In genomic region chr1:151991663-151992344, GRCh38 we compare ENCODE assay signal across 10 cellular contexts. TPM values are rescaled to one million over a fixed set of nuclear protein-coding genes. Genes with fewer than 3 reads are reported as not detected.
DNase-seq lines count a peak whose midpoint lies in the region; ATAC-seq and TF ChIP-seq lines count a peak whose summit lies in the region.
"Had no signal": no experiment of that assay in that cellular context is flagged by ENCODE, and none has a peak within 500 bp of the region (broad histone marks: within the 10 kb centered on the region; RNA-seq: fewer than 3 reads in every experiment).

No MANE protein-coding gene starts in this region.

- no peak for TF ChIP-seq CTCF in AG10803 (conservative IDR thresholded peaks at IDR 0.05; ENCODE audit: low read length)
- TF ChIP-seq CTCF in NB4 (IDR thresholded peaks at IDR 0.05; ENCODE audit: low read depth, low read length): no peak

- H3K36me3 ChIP-seq in naive thymus-derived CD4-positive, alpha-beta T cell (ENCODE audit: control insufficient read depth in 2 of 3, insufficient read depth in 3 of 3, low read length in 3 of 3): peaks cover 0 to 6% (median 0%) of the 10 kb centered on the region in 3 experiments

- H3K4me3 Mint-ChIP-seq in effector memory CD8-positive, alpha-beta T cell: peak overlapping the region; percentile 97
- H3K4me3 Mint-ChIP-seq in naive thymus-derived CD4-positive, alpha-beta T cell: peak overlapping the region; percentile 74 to 100 (median 96)

- H3K4me3 ChIP-seq in AG10803 (ENCODE audit: low read length): peak overlapping the region; percentile 96
- peak overlapping the region; percentile 87 for H3K4me3 ChIP-seq in NB4 (ENCODE audit: low read depth, low read length)
- peak overlapping the region; percentile 88 for H3K4me3 ChIP-seq in naive thymus-derived CD4-positive, alpha-beta T cell (ENCODE audit: low read length)
- H3K4me3 ChIP-seq: GM12878 had no signal

- TF ChIP-seq POLR2A in NB4 (IDR thresholded peaks at IDR 0.05; ENCODE audit: extremely low read depth, insufficient read length): no peak

- H3K4me1 Mint-ChIP-seq in effector memory CD8-positive, alpha-beta T cell (ENCODE audit: low read depth in 2 of 2): peaks cover 55 to 59% of the 10 kb centered on the region in 2 donors
- peaks cover 46 to 67% (median 59%) of the 10 kb centered on the region in 7 donors for H3K4me1 Mint-ChIP-seq in naive thymus-derived CD4-positive, alpha-beta T cell

- ATAC-seq in effector memory CD8-positive, alpha-beta T cell (replicated peaks): no peak
- no peak for ATAC-seq in naive thymus-derived CD4-positive, alpha-beta T cell
- no peak for ATAC-seq in GM19395 (IDR thresholded peaks at IDR 0.05; ENCODE audit: unreplicated experiment)
- ATAC-seq: GM12878 had no signal

- H3K9me3 Mint-ChIP-seq in effector memory CD8-positive, alpha-beta T cell: no peaks in the 10 kb centered on the region
- no peaks in the 10 kb centered on the region for H3K9me3 Mint-ChIP-seq in naive thymus-derived CD4-positive, alpha-beta T cell

- POLR2A ChIA-PET in naive thymus-derived CD4-positive, alpha-beta T cell (lab: Charles Lee): interaction anchor here (0.9 to 1.1 kb wide), 2 partner anchors 23 to 106 kb away, joined by 3 read pairs; no protein-coding TSS in a partner anchor

- H3K27me3 ChIP-seq in naive thymus-derived CD4-positive, alpha-beta T cell (ENCODE audit: control insufficient read depth in 2 of 2, insufficient read depth in 2 of 2, low read length in 2 of 2): no peaks in the 10 kb centered on the region

- DNase-seq in AG10803 (ENCODE audit: low read depth) (no peak), NB4 (ENCODE audit: low read depth) (no peak), inferior parietal cortex (ENCODE audit: extremely low spot score) (no peak), hepatic stellate cell (ENCODE audit: low spot score) (no peak), AG20443 (ENCODE audit: low spot score) (no peak)
- no peak for DNase-seq in effector memory CD8-positive, alpha-beta T cell
- no peak for DNase-seq in naive thymus-derived CD4-positive, alpha-beta T cell
- DNase-seq: Kasumi-1 had no signal

- H3K4me1 ChIP-seq in naive thymus-derived CD4-positive, alpha-beta T cell (ENCODE audit: control insufficient read depth in 2 of 2, insufficient read depth in 2 of 2, low read length in 2 of 2): peaks cover 22 to 37% of the 10 kb centered on the region in 2 donors

- H3K36me3 Mint-ChIP-seq in effector memory CD8-positive, alpha-beta T cell (ENCODE audit: insufficient read depth): peaks cover 61% of the 10 kb centered on the region
- peaks cover 0 to 23% (median 0%) of the 10 kb centered on the region in 5 donors for H3K36me3 Mint-ChIP-seq in naive thymus-derived CD4-positive, alpha-beta T cell

- no peaks in the 10 kb centered on the region for H3K27me3 Mint-ChIP-seq in effector memory CD8-positive, alpha-beta T cell
- peaks cover 0 to 4% (median 0%) of the 10 kb centered on the region in 5 donors for H3K27me3 Mint-ChIP-seq in naive thymus-derived CD4-positive, alpha-beta T cell

- H3K9me3 ChIP-seq in naive thymus-derived CD4-positive, alpha-beta T cell (ENCODE audit: control insufficient read depth in 2 of 3, low read length in 3 of 3): no peaks in the 10 kb centered on the region

- no peak overlapping the region for H3K27ac ChIP-seq in naive thymus-derived CD4-positive, alpha-beta T cell (ENCODE audit: low read depth, low read length)

- peak overlapping the region; percentile 95 to 98 for H3K27ac Mint-ChIP-seq in effector memory CD8-positive, alpha-beta T cell
- peak overlapping the region; percentile 23 to 95 (median 78) for H3K27ac Mint-ChIP-seq in naive thymus-derived CD4-positive, alpha-beta T cell

- CTCF ChIA-PET in naive thymus-derived CD4-positive, alpha-beta T cell (lab: Charles Lee): interaction anchor here (1.4 to 1.8 kb wide), 2 partner anchors 8 to 24 kb away, joined by 6 to 9 read pairs; no protein-coding TSS in a partner anchor

- intact Hi-C loops in naive thymus-derived CD4-positive, alpha-beta T cell (cut with micrococcal nuclease): loop anchor here (2.0 to 10.0 kb wide), 6 partner anchors 43 to 450 kb away; partner anchors contain the start of genes C2CD4D (in 1 of the 2), SNX27 (in 1 of the 2), TDRKH (in 1 of the 2) and TUFT1 (in 1 of the 2)

RNA-seq across cellular contexts. Expression of gene S100A10, which starts 1.9 kb away (rescaled TPM):
- total RNA-seq in naive thymus-derived CD4-positive, alpha-beta T cell: 100 to 1,000 TPM; 131 to 361 (median 143) TPM
- 100 to 1,000 TPM; 458 to 492 TPM for polyA plus RNA-seq in naive thymus-derived CD4-positive, alpha-beta T cell

RNA-seq across cellular contexts. Expression of gene S100A11, which starts 45.0 kb away (rescaled TPM):
- 100 to 1,000 TPM in 2 of 5 experiments, 10 to 100 TPM in 3; 28.6 to 442 (median 96.5) TPM for total RNA-seq in naive thymus-derived CD4-positive, alpha-beta T cell
- polyA plus RNA-seq in naive thymus-derived CD4-positive, alpha-beta T cell: 100 to 1,000 TPM; 189 to 210 TPM
